In genomic region chr4:99651370-99651769, GRCh38 we compare ENCODE assay signal across 24 cellular contexts. TPM values are rescaled to one million over a fixed set of nuclear protein-coding genes. Genes with fewer than 3 reads are reported as not detected.
"Had no signal": no experiment of that assay in that cellular context is flagged by ENCODE, and none has a peak within 500 bp of the region (broad histone marks: within the 10 kb centered on the region; RNA-seq: fewer than 3 reads in every experiment).

No MANE protein-coding gene starts in this region.

- H3K27ac ChIP-seq: brain microvascular endothelial cell, cardiac muscle cell, Peyer's patch, RWPE1, VCaP had no signal

- H3K27me3 ChIP-seq: brain microvascular endothelial cell, cardiac muscle cell, Peyer's patch had no signal

- H3K9me3 ChIP-seq: Peyer's patch had no signal

- H3K4me1 ChIP-seq: Peyer's patch had no signal

- H3K4me3 ChIP-seq: cardiac muscle cell, Peyer's patch had no signal

- ATAC-seq: activated T-helper 17 cell treated with anti-CD3 and anti-CD28 coated beads, Interleukin-2, amount 50 U/mL, for 72 hours had no signal

- H3K36me3 ChIP-seq: brain microvascular endothelial cell, cardiac muscle cell, Peyer's patch had no signal

- DNase-seq: activated CD4-positive, alpha-beta memory T cell treated with anti-CD3 and anti-CD28 coated beads, Interleukin-2, amount 10 ng/mL, durations not matched to agents 7 days and 5 days; activated CD4-positive, alpha-beta T cell treated with anti-CD3 and anti-CD28 coated beads, Interleukin-2, amount 50 U/mL, for 1 hour; activated CD4-positive, CD25-positive, alpha-beta regulatory T cell; activated naive CD4-positive, alpha-beta T cell treated with anti-CD3 and anti-CD28 coated beads for 36 hours; activated T-cell treated with anti-CD3 and anti-CD28 coated beads for 4 hours; activated T-cell treated with anti-CD3 and anti-CD28 coated beads, Interleukin-2, amount 50 U/mL, for 48 hours; amygdala; brain microvascular endothelial cell; cerebellar nuclear complex; KBM-7; NCI-H1048; NCI-H1417; NCI-H1930; NCI-H446; NCI-H524; Peyer's patch; Right ventricle myocardium superior; T-helper 1 cell had no signal

RNA-seq across cellular contexts. Expression of gene C4orf54, which starts 6.3 kb away (rescaled TPM):
- total RNA-seq: activated CD4-positive, alpha-beta memory T cell treated with anti-CD3 and anti-CD28 coated beads, Interleukin-2, amount 10 ng/mL, durations not matched to agents 7 days and 5 days; activated CD8-positive, alpha-beta memory T cell treated with anti-CD3 and anti-CD28 coated beads for 36 hours; activated naive CD4-positive, alpha-beta T cell treated with anti-CD3 and anti-CD28 coated beads for 36 hours; activated T-helper 17 cell treated with anti-CD3 and anti-CD28 coated beads, Interleukin-2, amount 50 U/mL, for 72 hours; Peyer's patch; T-helper 2 cell treated with Interferon-gamma antibody and Interleukin-4, amounts not matched to agents 100 ng/mL and 5 ng/mL, for 36 hours had no signal
- polyA plus RNA-seq: cardiac muscle cell had no signal
